In genomic region chr7:129150199-129150996, GRCh38 we compare ENCODE assay signal across 1 cellular context.
TF ChIP-seq lines count a peak whose summit lies in the region.

No MANE protein-coding gene starts in this region.

TF ChIP-seq in GM12878, 131 proteins besides CTCF, POLR2A, EP300 and RAD21:
- TF ChIP-seq YBX1 (IDR thresholded peaks at IDR 0.05): no peak
- no peak for TF ChIP-seq EGR1 (IDR thresholded peaks at IDR 0.05; ENCODE audit: borderline replicate concordance in 1 of 2, low read depth in 2 of 2, low read length in 2 of 2)
- no peak for TF ChIP-seq DPF2 (IDR thresholded peaks at IDR 0.05)
- TF ChIP-seq BRCA1 (IDR thresholded peaks at IDR 0.05; ENCODE audit: low read depth, low read length): no peak
- TF ChIP-seq POLR2AphosphoS5 (IDR thresholded peaks at IDR 0.05; ENCODE audit: low read length): peak; percentile 16
- TF ChIP-seq WRNIP1 (IDR thresholded peaks at IDR 0.05; ENCODE audit: borderline replicate concordance, low read depth, low read length): no peak
- TF ChIP-seq MLLT1 (IDR thresholded peaks at IDR 0.05): no peak
